In the genomic region with DNA sequence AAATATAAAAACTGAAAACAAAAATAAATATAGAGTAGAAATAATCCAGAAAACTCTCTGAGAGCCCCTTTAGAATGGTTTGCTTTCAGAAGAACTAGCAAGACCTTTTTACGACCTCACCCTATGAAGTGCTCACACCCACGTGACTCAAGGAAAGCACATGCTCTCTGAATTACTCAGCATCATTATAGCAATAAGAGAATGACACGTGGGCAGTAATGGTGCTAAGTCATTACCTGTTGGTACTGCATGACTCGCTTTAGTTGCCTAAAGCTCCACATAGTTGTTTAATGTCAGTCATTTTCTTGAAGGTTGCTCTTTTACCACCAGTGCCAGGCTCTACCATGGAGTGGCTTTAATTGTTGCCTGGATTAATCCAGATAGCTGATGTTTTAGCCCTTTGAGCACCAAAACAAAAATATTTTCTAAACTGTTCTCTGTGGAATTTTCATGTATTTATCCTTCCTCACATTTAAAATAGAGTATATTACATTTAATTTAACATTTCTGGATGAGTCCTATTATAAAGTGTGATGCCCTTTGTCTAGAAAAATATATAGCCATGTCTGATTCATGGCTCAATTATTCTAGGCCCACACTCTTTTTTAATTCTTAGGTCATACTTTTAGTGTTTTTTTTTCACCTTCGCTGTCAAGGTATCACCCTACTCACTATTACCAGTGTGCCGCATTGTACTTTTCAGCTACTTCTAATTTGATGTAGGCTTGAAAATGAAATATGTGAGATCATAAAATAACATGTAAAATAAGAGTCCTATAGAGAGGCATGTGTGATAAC, we compare ENCODE assay signal across 10 cellular contexts. TPM values are rescaled to one million over a fixed set of nuclear protein-coding genes. Genes with fewer than 3 reads are reported as not detected.
DNase-seq lines count a peak whose midpoint lies in the region; ATAC-seq lines count a peak whose summit lies in the region.
"Had no signal": no experiment of that assay in that cellular context is flagged by ENCODE, and none has a peak within 500 bp of the region (broad histone marks: within the 10 kb centered on the region; RNA-seq: fewer than 3 reads in every experiment).

No MANE protein-coding gene starts in this region.

- no peaks in the 10 kb centered on the region for H3K79me2 ChIP-seq in ACC112 (ENCODE audit: control insufficient read depth, insufficient read depth, low read length, unreplicated experiment)

- H3K4me1 ChIP-seq in ACC112 (ENCODE audit: control insufficient read depth, insufficient read depth, low read length, unreplicated experiment): peaks cover 37% of the 10 kb centered on the region

- H3K27ac ChIP-seq in ACC112 (ENCODE audit: low read depth, low read length): peak overlapping the region; percentile 78

- no peak overlapping the region for H3K4me3 ChIP-seq in ACC112 (ENCODE audit: low read depth, low read length)

- no peaks in the 10 kb centered on the region for H3K36me3 ChIP-seq in ACC112 (ENCODE audit: insufficient read depth, low read length)

- peak overlapping the region; percentile 9 for H2AFZ ChIP-seq in ACC112 (ENCODE audit: low read length, unreplicated experiment)

- no peaks in the 10 kb centered on the region for H3K27me3 ChIP-seq in ACC112 (ENCODE audit: insufficient read depth, low read length)

- DNase-seq in RPMI7951 (ENCODE audit: low read depth) (peak; percentile 70), iris pigment epithelial cell (ENCODE audit: low read depth) (peak; percentile 69), NCI-H748 treated with DMSO at 0.1 percent for 48 hours (lab: John Stamatoyannopoulos, UW) (no peak), NCI-H82 (lab: John Stamatoyannopoulos, UW) (no peak), NCI-H446 treated with DMSO at 0.1 percent for 48 hours (lab: John Stamatoyannopoulos, UW) (no peak), globus pallidus (ENCODE audit: low spot score) (no peak)
- DNase-seq: activated naive CD8-positive, alpha-beta T cell treated with anti-CD3 and anti-CD28 coated beads, Interleukin-2, amount 10 ng/mL, durations not matched to agents 7 days and 5 days; Karpas-422 had no signal

- peak; percentile 63 for ATAC-seq in GM18502 (IDR thresholded peaks at IDR 0.05; ENCODE audit: poor library complexity, unreplicated experiment)

RNA-seq across cellular contexts. Expression of gene THSD1, which starts 56.8 kb away (rescaled TPM):
- 2.8 and 3.5 TPM in 2 replicates for total RNA-seq in RPMI7951 (2014; rRNA removed; shearing (Covaris generic))

Comparison
In these comparisons a context has a peak if more than half of its experiments do, and no peak if none do; other contexts are left out.
1. DNase-seq: peak in RPMI7951 (single experiment) and iris pigment epithelial cell (single experiment); none in NCI-H748 treated with DMSO at 0.1 percent for 48 hours (single experiment), NCI-H82 (single experiment), NCI-H446 treated with DMSO at 0.1 percent for 48 hours (single experiment) and globus pallidus (single experiment).